Comparison of ENCODE assay signal across 7 cellular contexts in genomic region chr1:21292991-21293536, GRCh38. TPM values are rescaled to one million over a fixed set of nuclear protein-coding genes. Genes with fewer than 3 reads are reported as not detected.
DNase-seq lines count a peak whose midpoint lies in the region; ATAC-seq and TF ChIP-seq lines count a peak whose summit lies in the region.

No MANE protein-coding gene starts in this region.

- no peaks in the 10 kb centered on the region for H3K9me3 Mint-ChIP-seq in osteocyte (ENCODE audit: unreplicated experiment)

- peaks cover 6% of the 10 kb centered on the region for H3K79me2 ChIP-seq in osteoblast (ENCODE audit: insufficient read depth, low read length)

- ATAC-seq in GM19468 (IDR thresholded peaks at IDR 0.05; ENCODE audit: extremely low read depth, unreplicated experiment) (peak; percentile 21), HG03460 (IDR thresholded peaks at IDR 0.05; ENCODE audit: unreplicated experiment) (peak; percentile 37)

- H3K9me3 ChIP-seq in osteoblast (ENCODE audit: low read depth, low read length), result no peaks in the 10 kb centered on the region

- TF ChIP-seq CTCF in osteocyte (IDR thresholded peaks at IDR 0.05), result no peak
- no peak for TF ChIP-seq CTCF in osteoblast (IDR thresholded peaks at IDR 0.05; ENCODE audit: extremely low read depth, low read depth, low read length)

- peaks cover 77% of the 10 kb centered on the region for H3K4me1 Mint-ChIP-seq in osteocyte (ENCODE audit: unreplicated experiment)

- H3K27me3 Mint-ChIP-seq in osteocyte (ENCODE audit: unreplicated experiment), result no peaks in the 10 kb centered on the region

- peak overlapping the region; percentile 90 for H3K27ac Mint-ChIP-seq in osteocyte (ENCODE audit: unreplicated experiment)

- no peaks in the 10 kb centered on the region for H3K36me3 Mint-ChIP-seq in osteocyte (ENCODE audit: unreplicated experiment)

- no peaks in the 10 kb centered on the region for H3K27me3 ChIP-seq in osteoblast (ENCODE audit: insufficient read depth, low read length)

- DNase-seq in activated effector memory CD4-positive, alpha-beta T cell treated with anti-CD3 and anti-CD28 coated beads, Interleukin-2, amount 50 U/mL, for 16 hours, result peak; percentile 78
- DNase-seq in osteocyte (ENCODE audit: extremely low spot score, unreplicated experiment) (no peak), Kasumi-1 (lab: John Stamatoyannopoulos, UW) (no peak), osteoblast (ENCODE audit: insufficient read length, low spot score, missing footprints) (no peak), epidermal melanocyte (ENCODE audit: insufficient read length, low spot score) (no peak)

- no peak overlapping the region for H2AFZ ChIP-seq in osteoblast (ENCODE audit: low read length)

- peak overlapping the region; percentile 27 for H3K4me3 Mint-ChIP-seq in osteocyte (ENCODE audit: unreplicated experiment)

- H3K4me3 ChIP-seq in osteoblast (ENCODE audit: insufficient read depth, low read length), result no peak overlapping the region

- H3K4me1 ChIP-seq in osteoblast (ENCODE audit: insufficient read depth, low read length), result peaks cover 19% of the 10 kb centered on the region

- H3K27ac ChIP-seq in osteoblast (ENCODE audit: low read depth, low read length), result no peak overlapping the region

- H4K20me1 ChIP-seq in osteoblast (ENCODE audit: insufficient read depth, low read length), result peaks cover 2% of the 10 kb centered on the region

- H3K36me3 ChIP-seq in osteoblast (ENCODE audit: insufficient read depth, low read length), result no peaks in the 10 kb centered on the region

- H3K4me2 ChIP-seq in osteoblast (ENCODE audit: insufficient read depth, low read length), result no peak overlapping the region

RNA-seq across cellular contexts. Expression of gene ECE1, which starts 2.8 kb away (rescaled TPM):
- total RNA-seq in osteocyte, result 217 and 236 TPM in 2 replicates
- 32.6 and 34.8 TPM in 2 replicates for total RNA-seq in osteoblast
